8 cellular contexts compared by ENCODE assay signal in the genomic region with DNA sequence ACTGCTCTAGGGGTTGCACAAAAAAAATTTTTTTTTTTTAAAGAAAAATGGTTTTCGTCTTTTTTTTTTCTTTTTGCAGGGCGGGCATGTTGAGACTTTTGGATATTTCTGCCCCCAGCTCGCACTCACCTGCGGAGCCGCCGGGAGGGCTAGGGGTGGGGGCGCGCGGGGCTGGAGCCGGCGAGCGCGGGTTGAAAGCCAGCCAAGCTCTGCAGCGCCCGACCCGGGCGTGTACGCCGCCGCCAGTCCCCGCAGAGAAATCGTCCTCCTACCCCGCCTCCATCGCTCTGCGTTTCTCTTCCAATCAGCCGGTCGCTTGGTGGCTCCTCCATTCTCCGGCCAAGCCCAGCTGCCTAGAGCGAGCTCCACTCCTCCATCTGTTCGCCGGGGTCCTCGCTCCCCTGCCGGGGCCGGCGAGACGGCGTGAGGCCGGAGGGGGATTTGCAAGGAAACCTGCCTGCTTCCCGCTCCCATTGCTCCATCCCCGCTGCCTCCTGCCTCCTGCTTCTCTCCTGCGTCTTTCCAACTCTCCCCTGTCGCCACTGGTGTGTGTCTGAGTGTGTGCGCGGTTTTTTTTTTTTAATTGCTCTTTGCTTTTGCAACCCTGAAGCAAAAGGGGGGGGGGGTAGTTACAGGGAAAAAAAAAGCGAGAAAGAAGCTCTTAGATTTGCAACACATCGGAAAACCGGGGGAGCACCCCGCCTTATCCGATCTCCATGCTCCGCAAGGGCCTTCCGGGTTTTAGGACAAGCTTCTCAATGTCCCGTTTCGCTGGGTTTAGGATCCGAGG. TPM values are rescaled to one million over a fixed set of nuclear protein-coding genes. Genes with fewer than 3 reads are reported as not detected.
DNase-seq lines count a peak whose midpoint lies in the region; ATAC-seq and TF ChIP-seq lines count a peak whose summit lies in the region.

No MANE protein-coding gene starts in this region.

- DNase-seq in ELF-1 (ENCODE audit: low read depth, low spot score) (peak; percentile 84), MV-4-11 (lab: John Stamatoyannopoulos, UW) (peak; percentile 67), SJCRH30 (peak; percentile 85 to 90), germinal center (ENCODE audit: low spot score) (peak; percentile 76), neural progenitor cell (ENCODE audit: low spot score) (peak; percentile 92), upper lobe of right lung (peak; percentile 87)
- peak; percentile 64 for DNase-seq in activated naive CD4-positive, alpha-beta T cell treated with anti-CD3 and anti-CD28 coated beads, Interleukin-2, amount 50 U/mL, for 16 hours

- peaks cover 35% of the 10 kb centered on the region for H3F3A ChIP-seq in neural progenitor cell (ENCODE audit: low read depth)

- H3K27me3 Mint-ChIP-seq in neural progenitor cell (ENCODE audit: insufficient read depth, low read depth) = peaks cover 17% of the 10 kb centered on the region

- peaks cover 26% of the 10 kb centered on the region for H3K4me1 Mint-ChIP-seq in neural progenitor cell

- H4K20me1 ChIP-seq in neural progenitor cell (ENCODE audit: low read depth) = peaks cover 52% of the 10 kb centered on the region

- peak overlapping the region; percentile 99 for H3K4me3 ChIP-seq in SJCRH30
- peak overlapping the region; percentile 86 for H3K4me3 ChIP-seq in neural progenitor cell
- H3K4me3 ChIP-seq in upper lobe of right lung = peak overlapping the region; percentile 98

- peak overlapping the region; percentile 26; the same call in 1 of the 2 replicates for H3K27ac ChIP-seq in SJCRH30
- H3K27ac ChIP-seq in neural progenitor cell = peak overlapping the region; percentile 59
- peak overlapping the region; percentile 97 for H3K27ac ChIP-seq in upper lobe of right lung

- TF ChIP-seq CTCF in neural progenitor cell (IDR thresholded peaks at IDR 0.05) (no peak), upper lobe of right lung (IDR thresholded peaks at IDR 0.05) (no peak)

- no peaks in the 10 kb centered on the region for H3K9me3 Mint-ChIP-seq in neural progenitor cell

- peak overlapping the region; percentile 17 for H3K27ac Mint-ChIP-seq in neural progenitor cell

- H3K36me3 Mint-ChIP-seq in neural progenitor cell = peaks cover 5% of the 10 kb centered on the region

- peak overlapping the region; percentile 92 for H3K4me2 ChIP-seq in neural progenitor cell

- H2AFZ ChIP-seq in neural progenitor cell (replicated peaks) = no peak overlapping the region

- H3K27me3 ChIP-seq in SJCRH30 = no peaks in the 10 kb centered on the region
- no peaks in the 10 kb centered on the region for H3K27me3 ChIP-seq in neural progenitor cell
- no peaks in the 10 kb centered on the region for H3K27me3 ChIP-seq in upper lobe of right lung

- H3K36me3 ChIP-seq in SJCRH30 (peaks cover 6% of the 10 kb centered on the region), neural progenitor cell (no peaks in the 10 kb centered on the region), upper lobe of right lung (peaks cover 9% of the 10 kb centered on the region)

- H3K4me1 ChIP-seq in SJCRH30 (peaks cover 9% of the 10 kb centered on the region; the same call in 1 of the 2 replicates), neural progenitor cell (peaks cover 10% of the 10 kb centered on the region), upper lobe of right lung (peaks cover 28% of the 10 kb centered on the region)

- peak; percentile 32 for ATAC-seq in upper lobe of right lung
- no peak for ATAC-seq in GM19324 (IDR thresholded peaks at IDR 0.05; ENCODE audit: low FRiP score, unreplicated experiment)

- no peaks in the 10 kb centered on the region for H3K9me3 ChIP-seq in SJCRH30 (replicated peaks)
- no peaks in the 10 kb centered on the region for H3K9me3 ChIP-seq in neural progenitor cell (ENCODE audit: low read depth)
- H3K9me3 ChIP-seq in upper lobe of right lung = no peaks in the 10 kb centered on the region

- peaks cover 64% of the 10 kb centered on the region for H3K79me2 ChIP-seq in neural progenitor cell (ENCODE audit: low read depth)

- peak overlapping the region; percentile 90 for H3K4me3 Mint-ChIP-seq in neural progenitor cell

- H3K9ac ChIP-seq in neural progenitor cell = peak overlapping the region; percentile 61

- intact Hi-C loops in upper lobe of right lung (cut with DNase I) = no loop called here

RNA-seq across cellular contexts. Expression of gene UBTF, which starts 1.8 kb away (rescaled TPM):
- total RNA-seq in SJCRH30 (2014; rRNA removed; shearing (Covaris generic)) = 76.6 and 78.9 TPM in 2 replicates
- total RNA-seq in neural progenitor cell (ENCODE audit: low replicate concordance) (23.7 and 32.9 TPM in 2 replicates), upper lobe of right lung (62.6 TPM)

RNA-seq across cellular contexts. Expression of gene ATXN7L3, which starts 21.6 kb away (rescaled TPM):
- 59.7 and 62.4 TPM in 2 replicates for total RNA-seq in SJCRH30 (2014; rRNA removed; shearing (Covaris generic))
- total RNA-seq in neural progenitor cell (ENCODE audit: low replicate concordance) (38.9 and 73.6 TPM in 2 replicates), upper lobe of right lung (65.0 TPM)

RNA-seq across cellular contexts. Expression of gene TMUB2, which starts 34.5 kb away (rescaled TPM):
- total RNA-seq in SJCRH30 (2014; rRNA removed; shearing (Covaris generic)) = 27.8 and 29.6 TPM in 2 replicates
- total RNA-seq in neural progenitor cell (ENCODE audit: low replicate concordance) (16.6 and 26.3 TPM in 2 replicates), upper lobe of right lung (38.8 TPM)

RNA-seq across cellular contexts. Expression of gene SLC4A1, which starts 46.7 kb away (rescaled TPM):
- 0.04 TPM in 1 of 2 replicates, not detected in the other for total RNA-seq in SJCRH30 (2014; rRNA removed; shearing (Covaris generic))
- total RNA-seq in neural progenitor cell (ENCODE audit: low replicate concordance) (not detected in 2 replicates), upper lobe of right lung (0.43 TPM)

RNA-seq across cellular contexts. Expression of gene ASB16, which starts 50.8 kb away (rescaled TPM):
- total RNA-seq in SJCRH30 (2014; rRNA removed; shearing (Covaris generic)) = not detected in 2 replicates
- not detected in 2 replicates for total RNA-seq in neural progenitor cell (ENCODE audit: low replicate concordance)
- total RNA-seq in upper lobe of right lung = not detected

Comparison
In these comparisons a context has a peak if more than half of its experiments do, and no peak if none do; other contexts are left out.
1. H3K27ac ChIP-seq: peak in every context shown above with its lines; median percentile 97 in upper lobe of right lung; 59 in neural progenitor cell; 26 in SJCRH30.